Comparison of ENCODE assay signal across 8 cellular contexts in the genomic region with DNA sequence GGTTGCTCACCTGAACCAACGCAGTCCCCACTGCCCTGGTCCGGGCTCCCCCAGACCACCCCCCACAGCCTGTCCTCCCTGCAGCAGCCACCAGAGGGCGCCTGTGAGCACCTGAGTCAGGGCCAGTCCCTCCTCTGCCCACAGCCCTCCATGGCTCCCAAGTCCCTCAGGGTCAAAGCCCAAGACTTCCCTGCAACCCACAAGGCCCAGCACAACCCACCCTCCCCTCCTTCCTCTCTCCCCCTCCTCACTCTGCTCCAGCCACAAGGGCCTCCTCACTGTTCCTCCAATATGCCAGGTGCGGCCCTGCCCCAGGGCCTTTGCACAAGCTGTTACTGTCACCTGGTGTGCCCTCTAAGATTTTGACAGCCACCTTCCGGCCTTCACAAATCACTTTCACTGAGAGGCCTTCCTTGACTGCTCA. TPM values are rescaled to one million over a fixed set of nuclear protein-coding genes. Genes with fewer than 3 reads are reported as not detected.
DNase-seq lines count a peak whose midpoint lies in the region; ATAC-seq and TF ChIP-seq lines count a peak whose summit lies in the region.

No MANE protein-coding gene starts in this region.

- peak; percentile 80 for TF ChIP-seq CTCF in fibroblast of the aortic adventitia (IDR thresholded peaks at IDR 0.05; ENCODE audit: insufficient read depth, low read length)

- H3K4me3 ChIP-seq in fibroblast of the aortic adventitia (ENCODE audit: low read depth, low read length) = no peak overlapping the region

- DNase-seq in NCI-H82 (lab: John Stamatoyannopoulos, UW) = peak; percentile 37
- no peak for DNase-seq in NCI-H82 treated with DMSO at 0.1 percent for 48 hours (lab: John Stamatoyannopoulos, UW; ENCODE audit: unreplicated experiment)
- peak; percentile 70 for DNase-seq in activated T-cell treated with anti-CD3 and anti-CD28 coated beads for 1 hour (ENCODE audit: low read depth)
- no peak for DNase-seq in fibroblast of the aortic adventitia (ENCODE audit: low read depth)
- peak; percentile 77 to 78 for DNase-seq in stimulated activated CD4-positive, alpha-beta T cell treated with anti-CD3 and anti-CD28 coated beads, Interleukin-2, amount 100 ng/mL, for 24 hours
- no peak for DNase-seq in NCI-H2029 treated with DMSO at 0.1 percent for 48 hours (lab: John Stamatoyannopoulos, UW)
- no peak for DNase-seq in NCI-H1436 treated with DMSO at 0.1 percent for 48 hours (lab: John Stamatoyannopoulos, UW)

- ATAC-seq in HG03025 (IDR thresholded peaks at IDR 0.05; ENCODE audit: low FRiP score, unreplicated experiment) = no peak

RNA-seq across cellular contexts. Expression of gene GNA15, which starts 10.9 kb away (rescaled TPM):
- total RNA-seq in fibroblast of the aortic adventitia (ENCODE audit: low replicate concordance) = not detected in 2 replicates

RNA-seq across cellular contexts. Expression of gene S1PR4, which starts 31.9 kb away (rescaled TPM):
- total RNA-seq in fibroblast of the aortic adventitia (ENCODE audit: low replicate concordance) = not detected in 2 replicates

RNA-seq across cellular contexts. Expression of gene NCLN, which starts 39.0 kb away (rescaled TPM):
- 20.4 and 38.3 TPM in 2 replicates for total RNA-seq in fibroblast of the aortic adventitia (ENCODE audit: low replicate concordance)

RNA-seq across cellular contexts. Expression of gene GNA11, which starts 52.5 kb away (rescaled TPM):
- total RNA-seq in fibroblast of the aortic adventitia (ENCODE audit: low replicate concordance) = 35.1 and 65.4 TPM in 2 replicates

Comparison
In these comparisons a context has a peak if more than half of its experiments do, and no peak if none do; other contexts are left out.
1. DNase-seq: peak in NCI-H82 (single experiment), activated T-cell treated with anti-CD3 and anti-CD28 coated beads for 1 hour (single experiment) and stimulated activated CD4-positive, alpha-beta T cell treated with anti-CD3 and anti-CD28 coated beads, Interleukin-2, amount 100 ng/mL, for 24 hours (2 of 2); none in NCI-H82 treated with DMSO at 0.1 percent for 48 hours (single experiment), fibroblast of the aortic adventitia (single experiment), NCI-H2029 treated with DMSO at 0.1 percent for 48 hours (single experiment) and NCI-H1436 treated with DMSO at 0.1 percent for 48 hours (single experiment).